ENCODE assay signal across 12 cellular contexts in genomic region chr11:128458316-128458715, GRCh38.
DNase-seq lines count a peak whose midpoint lies in the region; ATAC-seq, FAIRE-seq and TF ChIP-seq lines count a peak whose summit lies in the region.
"Had no signal": no experiment of that assay in that cellular context is flagged by ENCODE, and none has a peak within 500 bp of the region (broad histone marks: within the 10 kb centered on the region; RNA-seq: fewer than 3 reads in every experiment).

No MANE protein-coding gene starts in this region.

- DNase-seq in heart right ventricle (no peak), left ventricle myocardium superior (no peak), urothelium cell line (ENCODE audit: low spot score) (peak; percentile 23), D341Med (ENCODE audit: low spot score) (no peak), lower lobe of right lung (no peak)
- no peak for DNase-seq in activated T-helper 1 cell treated with anti-CD3 and anti-CD28 coated beads, Interleukin-12 subunit alpha, Interleukin-12 subunit beta, Interleukin-2, Interleukin-4 antibody, amounts not matched to agents 30 ng/mL and 10 ng/mL and 1 ng/mL, durations not matched to agents 14 hours and 24 hours and 36 hours (ENCODE audit: low spot score)
- DNase-seq: cortex of kidney; stimulated activated naive CD8-positive, alpha-beta T cell treated with anti-CD3 and anti-CD28 coated beads, Interleukin-15, Interleukin-2, amounts not matched to agents 100 U/mL and 50 U/mL, for 24 hours had no signal

- H3K4me3 Mint-ChIP-seq in activated T-helper 1 cell treated with anti-CD3 and anti-CD28 coated beads, Interleukin-12 subunit alpha, Interleukin-12 subunit beta, Interleukin-2, Interleukin-4 antibody, amounts not matched to agents 30 ng/mL and 10 ng/mL and 1 ng/mL, durations not matched to agents 14 hours and 24 hours and 36 hours, result no peak overlapping the region

- TF ChIP-seq EP300 in gastroesophageal sphincter (IDR thresholded peaks at IDR 0.05), result no peak

- peaks cover 84% of the 10 kb centered on the region for H3K36me3 Mint-ChIP-seq in activated T-helper 1 cell treated with anti-CD3 and anti-CD28 coated beads, Interleukin-12 subunit alpha, Interleukin-12 subunit beta, Interleukin-2, Interleukin-4 antibody, amounts not matched to agents 30 ng/mL and 10 ng/mL and 1 ng/mL, durations not matched to agents 14 hours and 24 hours and 36 hours (ENCODE audit: low read depth)

- peak overlapping the region in 8 of 10 donors; percentile 11 to 66 (median 32) for H3K27ac ChIP-seq in heart right ventricle
- H3K27ac ChIP-seq in gastroesophageal sphincter, result peak overlapping the region in 2 of 4 donors; percentile 36 to 37
- H3K27ac ChIP-seq in lower lobe of right lung, result no peak overlapping the region
- H3K27ac ChIP-seq: BLaER1 treated with 17β-estradiol and CSF1 and Interleukin-3, amounts not matched to agents 10 nM and 100 nM had no signal

- H3K36me3 ChIP-seq in heart right ventricle (peaks cover 0 to 71% (median 20%) of the 10 kb centered on the region in 9 donors), gastroesophageal sphincter (peaks cover 0 to 56% of the 10 kb centered on the region in 2 donors), lower lobe of right lung (peaks cover 68% of the 10 kb centered on the region)

- H3K9me3 Mint-ChIP-seq in activated T-helper 1 cell treated with anti-CD3 and anti-CD28 coated beads, Interleukin-12 subunit alpha, Interleukin-12 subunit beta, Interleukin-2, Interleukin-4 antibody, amounts not matched to agents 30 ng/mL and 10 ng/mL and 1 ng/mL, durations not matched to agents 14 hours and 24 hours and 36 hours, result no peaks in the 10 kb centered on the region

- peaks cover 4 to 66% (median 32%) of the 10 kb centered on the region in 9 donors for H3K4me1 ChIP-seq in heart right ventricle
- peaks cover 4 to 12% (median 5%) of the 10 kb centered on the region in 3 donors for H3K4me1 ChIP-seq in gastroesophageal sphincter
- H3K4me1 ChIP-seq in lower lobe of right lung, result peaks cover 22% of the 10 kb centered on the region
- H3K4me1 ChIP-seq: BLaER1 treated with 17β-estradiol and CSF1 and Interleukin-3, amounts not matched to agents 10 nM and 100 nM had no signal

- H3K27ac Mint-ChIP-seq in activated T-helper 1 cell treated with anti-CD3 and anti-CD28 coated beads, Interleukin-12 subunit alpha, Interleukin-12 subunit beta, Interleukin-2, Interleukin-4 antibody, amounts not matched to agents 30 ng/mL and 10 ng/mL and 1 ng/mL, durations not matched to agents 14 hours and 24 hours and 36 hours, result peak overlapping the region; percentile 3

- TF ChIP-seq CTCF in heart right ventricle (IDR thresholded peaks at IDR 0.05) (no peak), gastroesophageal sphincter (IDR thresholded peaks at IDR 0.05) (no peak), lower lobe of right lung (IDR thresholded peaks at IDR 0.05) (no peak)

- FAIRE-seq in urothelium cell line (lab: Jason Lieb, UNC), result no peak
- FAIRE-seq: H1 had no signal

- no peak for TF ChIP-seq POLR2A in gastroesophageal sphincter (IDR thresholded peaks at IDR 0.05)

- H3K9me3 ChIP-seq in heart right ventricle (no peaks in the 10 kb centered on the region), gastroesophageal sphincter (no peaks in the 10 kb centered on the region), lower lobe of right lung (no peaks in the 10 kb centered on the region)
- H3K9me3 ChIP-seq: BLaER1 treated with 17β-estradiol and CSF1 and Interleukin-3, amounts not matched to agents 10 nM and 100 nM had no signal

- no peaks in the 10 kb centered on the region for H3K27me3 Mint-ChIP-seq in activated T-helper 1 cell treated with anti-CD3 and anti-CD28 coated beads, Interleukin-12 subunit alpha, Interleukin-12 subunit beta, Interleukin-2, Interleukin-4 antibody, amounts not matched to agents 30 ng/mL and 10 ng/mL and 1 ng/mL, durations not matched to agents 14 hours and 24 hours and 36 hours (ENCODE audit: insufficient read depth)

- H3K4me3 ChIP-seq in heart right ventricle (no peak overlapping the region), gastroesophageal sphincter (no peak overlapping the region), lower lobe of right lung (no peak overlapping the region)
- H3K4me3 ChIP-seq: BLaER1 treated with 17β-estradiol and CSF1 and Interleukin-3, amounts not matched to agents 10 nM and 100 nM had no signal

- no peaks in the 10 kb centered on the region for H3K27me3 ChIP-seq in heart right ventricle
- no peaks in the 10 kb centered on the region for H3K27me3 ChIP-seq in gastroesophageal sphincter
- H3K27me3 ChIP-seq in lower lobe of right lung (ENCODE audit: low read depth), result no peaks in the 10 kb centered on the region
- H3K27me3 ChIP-seq: BLaER1 treated with 17β-estradiol and CSF1 and Interleukin-3, amounts not matched to agents 10 nM and 100 nM had no signal

- intact Hi-C loops in heart right ventricle (cut with DNase I), result loop anchor here in 1 of 10 donors (5.0 kb wide), 1 partner anchor 36 kb away; no protein-coding TSS in a partner anchor
- intact Hi-C loops in left ventricle myocardium superior (cut with micrococcal nuclease), result no loop called here
- intact Hi-C loops in activated T-helper 1 cell treated with anti-CD3 and anti-CD28 coated beads, Interleukin-12 subunit alpha, Interleukin-12 subunit beta, Interleukin-2, Interleukin-4 antibody, amounts not matched to agents 30 ng/mL and 10 ng/mL and 1 ng/mL, durations not matched to agents 14 hours and 24 hours and 36 hours (cut with micrococcal nuclease), result no loop called here
- intact Hi-C loops in lower lobe of right lung (cut with DNase I), result no loop called here

- ATAC-seq in heart right ventricle (peak in 1 of 8 donors; percentile 23), left ventricle myocardium superior (no peak), gastroesophageal sphincter (peak; percentile 60), GM18519 (IDR thresholded peaks at IDR 0.05; ENCODE audit: low FRiP score, unreplicated experiment) (no peak), lower lobe of right lung (no peak)
- ATAC-seq: stimulated activated naive CD8-positive, alpha-beta T cell treated with anti-CD3 and anti-CD28 coated beads, Interleukin-15, Interleukin-2, amounts not matched to agents 100 U/mL and 50 U/mL, for 24 hours had no signal

- WGBS in heart right ventricle, 2 donors, result 24 to 36% methylated on average over 5 of the region's 5 CpGs
- 35% methylated on average over 5 of the region's 5 CpGs for WGBS in gastroesophageal sphincter (ENCODE audit: low coverage in 1 of 2), 2 donors

- peaks cover 77% of the 10 kb centered on the region for H3K4me1 Mint-ChIP-seq in activated T-helper 1 cell treated with anti-CD3 and anti-CD28 coated beads, Interleukin-12 subunit alpha, Interleukin-12 subunit beta, Interleukin-2, Interleukin-4 antibody, amounts not matched to agents 30 ng/mL and 10 ng/mL and 1 ng/mL, durations not matched to agents 14 hours and 24 hours and 36 hours (ENCODE audit: low read depth)
